Comparison of ENCODE assay signal across 13 cellular contexts in the genomic region with DNA sequence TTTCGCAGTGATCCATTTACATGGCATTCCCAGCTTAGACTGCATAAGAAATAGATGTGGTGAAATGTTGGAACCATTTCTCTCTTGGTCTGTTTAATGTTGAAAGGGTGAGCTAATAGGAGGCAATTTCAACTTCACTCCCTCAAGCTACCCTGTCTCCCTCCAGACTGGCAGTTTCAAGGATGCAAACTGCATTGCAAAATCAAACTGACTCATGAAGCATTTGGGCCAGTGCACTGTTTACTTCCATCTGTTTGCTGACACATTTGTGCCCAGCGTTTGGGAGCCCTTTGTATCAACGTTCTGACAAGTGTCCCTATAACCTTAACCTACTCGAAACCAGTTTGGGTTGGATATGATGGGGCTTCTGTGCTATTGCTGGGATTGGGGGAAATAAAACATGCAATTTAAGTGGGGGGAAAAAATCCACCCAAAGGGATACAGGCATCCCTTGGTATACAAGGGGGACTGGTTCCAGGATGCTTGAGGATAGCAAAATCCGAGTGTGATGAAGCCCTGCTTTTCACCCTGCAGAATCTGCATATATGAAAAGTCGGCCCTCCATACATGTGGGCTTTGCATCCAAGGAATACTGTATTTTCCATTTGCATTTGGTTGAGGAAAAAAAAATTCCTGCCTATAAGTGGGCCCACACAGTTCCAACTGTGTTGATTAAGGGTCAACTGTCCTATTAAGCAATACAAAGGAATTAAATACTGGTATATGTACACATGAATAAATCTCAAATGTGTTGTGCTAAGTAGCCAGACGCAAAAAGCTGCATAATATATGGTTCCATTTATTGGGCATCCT. TPM values are rescaled to one million over a fixed set of nuclear protein-coding genes. Genes with fewer than 3 reads are reported as not detected.
DNase-seq lines count a peak whose midpoint lies in the region; ATAC-seq and TF ChIP-seq lines count a peak whose summit lies in the region.
"Had no signal": no experiment of that assay in that cellular context is flagged by ENCODE, and none has a peak within 500 bp of the region (broad histone marks: within the 10 kb centered on the region; RNA-seq: fewer than 3 reads in every experiment).

No MANE protein-coding gene starts in this region.

- DNase-seq in Ammon's horn (ENCODE audit: low spot score) = peak; percentile 43
- peak; percentile 91 for DNase-seq in NCI-H226
- DNase-seq in esophagus muscularis mucosa (ENCODE audit: extremely low spot score) = no peak
- DNase-seq in omental fat pad (ENCODE audit: low spot score) = no peak
- no peak for DNase-seq in DMS153 (lab: John Stamatoyannopoulos, UW)
- no peak for DNase-seq in CD8-positive, alpha-beta T cell
- DNase-seq in DMS153 treated with DMSO at 0.1 percent for 48 hours (lab: John Stamatoyannopoulos, UW; ENCODE audit: unreplicated experiment) = no peak
- DNase-seq: activated CD4-positive, CD25-positive, alpha-beta regulatory T cell treated with anti-CD3 and anti-CD28 coated beads, Interleukin-2, amount 50 U/mL, for 72 hours; activated naive CD8-positive, alpha-beta T cell treated with anti-CD3 and anti-CD28 coated beads, Interleukin-2, amount 10 ng/mL, durations not matched to agents 7 days and 5 days; hippocampal formation; NCI-H2081; occipital lobe had no signal

- TF ChIP-seq POLR2A in esophagus muscularis mucosa (IDR thresholded peaks at IDR 0.05; ENCODE audit: low read depth) = no peak

- peaks cover 78% of the 10 kb centered on the region for H3K4me1 Mint-ChIP-seq in CD8-positive, alpha-beta T cell (ENCODE audit: low read depth)

- CTCF ChIA-PET in CD8-positive, alpha-beta T cell (lab: Charles Lee) = interaction anchor here (1.2 kb wide), 1 partner anchor 94 kb away, joined by 3 read pairs; a partner anchor contains a TSS

- H3K9me3 ChIP-seq in esophagus muscularis mucosa = no peaks in the 10 kb centered on the region
- H3K9me3 ChIP-seq in CD8-positive, alpha-beta T cell (ENCODE audit: low read length) = no peaks in the 10 kb centered on the region

- no peak overlapping the region for H3K4me3 ChIP-seq in esophagus muscularis mucosa
- no peak overlapping the region for H3K4me3 ChIP-seq in CD8-positive, alpha-beta T cell (ENCODE audit: low read depth, low read length)

- WGBS in esophagus muscularis mucosa = 70% methylated on average over 7 of the region's 7 CpGs

- no peaks in the 10 kb centered on the region for H3K36me3 Mint-ChIP-seq in CD8-positive, alpha-beta T cell

- peak overlapping the region; percentile 44 to 79 (median 68) for H3K27ac ChIP-seq in esophagus muscularis mucosa (replicated peaks in 1 of 4)
- H3K27ac ChIP-seq in CD8-positive, alpha-beta T cell (ENCODE audit: low read depth, low read length) = no peak overlapping the region

- no peaks in the 10 kb centered on the region for H3K9me3 Mint-ChIP-seq in CD8-positive, alpha-beta T cell
- H3K9me3 Mint-ChIP-seq: activated naive CD8-positive, alpha-beta T cell treated with anti-CD3 and anti-CD28 coated beads, Interleukin-2, amount 10 ng/mL, durations not matched to agents 7 days and 5 days had no signal

- H3K27me3 Mint-ChIP-seq in CD8-positive, alpha-beta T cell (ENCODE audit: low read depth) = no peaks in the 10 kb centered on the region
- H3K27me3 Mint-ChIP-seq: activated naive CD8-positive, alpha-beta T cell treated with anti-CD3 and anti-CD28 coated beads, Interleukin-2, amount 10 ng/mL, durations not matched to agents 7 days and 5 days had no signal

- H3K4me1 ChIP-seq in esophagus muscularis mucosa = peaks cover 61 to 94% (median 87%) of the 10 kb centered on the region in 4 donors
- peaks cover 20% of the 10 kb centered on the region for H3K4me1 ChIP-seq in CD8-positive, alpha-beta T cell (ENCODE audit: insufficient read depth, low read length)

- H3K4me3 Mint-ChIP-seq in CD8-positive, alpha-beta T cell = no peak overlapping the region
- H3K4me3 Mint-ChIP-seq: activated naive CD8-positive, alpha-beta T cell treated with anti-CD3 and anti-CD28 coated beads, Interleukin-2, amount 10 ng/mL, durations not matched to agents 7 days and 5 days had no signal

- no peaks in the 10 kb centered on the region for H3K36me3 ChIP-seq in esophagus muscularis mucosa
- no peaks in the 10 kb centered on the region for H3K36me3 ChIP-seq in CD8-positive, alpha-beta T cell (ENCODE audit: insufficient read depth, low read length)

- POLR2A ChIA-PET in CD8-positive, alpha-beta T cell (lab: Charles Lee) = interaction anchor here (0.7 to 1.0 kb wide), 2 partner anchors 12 to 24 kb away, joined by 3 read pairs; no protein-coding TSS in a partner anchor

- no peak for TF ChIP-seq EP300 in esophagus muscularis mucosa (IDR thresholded peaks at IDR 0.05)

- intact Hi-C loops in esophagus muscularis mucosa (cut with DNase I) = loop anchor here (5.0 kb wide), 1 partner anchor 42 kb away; no protein-coding TSS in a partner anchor
- intact Hi-C loops in CD8-positive, alpha-beta T cell (cut with DNase I, micrococcal nuclease) = no loop called here

- no peak overlapping the region for H3K27ac Mint-ChIP-seq in CD8-positive, alpha-beta T cell
- H3K27ac Mint-ChIP-seq: activated naive CD8-positive, alpha-beta T cell treated with anti-CD3 and anti-CD28 coated beads, Interleukin-2, amount 10 ng/mL, durations not matched to agents 7 days and 5 days had no signal

- H3K27me3 ChIP-seq in esophagus muscularis mucosa = no peaks in the 10 kb centered on the region
- H3K27me3 ChIP-seq in CD8-positive, alpha-beta T cell (ENCODE audit: insufficient read depth, low read length) = no peaks in the 10 kb centered on the region

- ATAC-seq in omental fat pad (ENCODE audit: low FRiP score) (peak; percentile 91), HG03342 (IDR thresholded peaks at IDR 0.05; ENCODE audit: unreplicated experiment) (no peak)
- ATAC-seq in CD8-positive, alpha-beta T cell = no peak

- TF ChIP-seq CTCF in esophagus muscularis mucosa (IDR thresholded peaks at IDR 0.05) = no peak
- no peak for TF ChIP-seq CTCF in omental fat pad (IDR thresholded peaks at IDR 0.05)
- TF ChIP-seq CTCF in CD8-positive, alpha-beta T cell (IDR thresholded peaks at IDR 0.05) = no peak

RNA-seq across cellular contexts. Expression of a gene that starts 15.6 kb away (rescaled TPM):
- total RNA-seq in esophagus muscularis mucosa = 100 to 1,000 TPM in 3 of 4 donors, 10 to 100 TPM in 1; 98.5 to 187 (median 163) TPM
- 100 to 1,000 TPM in 2 of 4 donors, 10 to 100 TPM in 2; 93.9 to 124 (median 104) TPM for total RNA-seq in omental fat pad
- total RNA-seq in CD8-positive, alpha-beta T cell = 10 to 100 TPM; 57.2 to 61.0 TPM

Comparison
In these comparisons a context has a peak if more than half of its experiments do, and no peak if none do; other contexts are left out.
1. DNase-seq: peak in Ammon's horn (single experiment) and NCI-H226 (single experiment); none in esophagus muscularis mucosa (single experiment), omental fat pad (single experiment), DMS153 (single experiment), CD8-positive, alpha-beta T cell (0 of 7) and DMS153 treated with DMSO at 0.1 percent for 48 hours (single experiment).